ENCODE assay signal across 8 cellular contexts in genomic region chr13:94595006-94595942, GRCh38. TPM values are rescaled to one million over a fixed set of nuclear protein-coding genes. Genes with fewer than 3 reads are reported as not detected.
DNase-seq lines count a peak whose midpoint lies in the region; ATAC-seq and TF ChIP-seq lines count a peak whose summit lies in the region.

No MANE protein-coding gene starts in this region.

- 12% methylated on average over 16 of the region's 16 CpGs for WGBS in smooth muscle cell (ENCODE audit: low lambda C conversion rate)

- peak overlapping the region; percentile 93 for H3K4me3 ChIP-seq in AG04449 (ENCODE audit: low read depth, low read length)
- H3K4me3 ChIP-seq in PC-3 (ENCODE audit: low read length): peak overlapping the region; percentile 94
- H3K4me3 ChIP-seq in iPS-11a (ENCODE audit: low read depth, low read length): peak overlapping the region; percentile 99
- H3K4me3 ChIP-seq in smooth muscle cell: peak overlapping the region; percentile 74

- H3K9me3 ChIP-seq in PC-3 (ENCODE audit: low read length) (no peaks in the 10 kb centered on the region), smooth muscle cell (replicated peaks; ENCODE audit: low read depth) (no peaks in the 10 kb centered on the region)

- H3F3A ChIP-seq in PC-3 (ENCODE audit: low read length, unreplicated experiment) (no peaks in the 10 kb centered on the region), smooth muscle cell (ENCODE audit: low read depth) (no peaks in the 10 kb centered on the region)

- H3K4me2 ChIP-seq in PC-3 (ENCODE audit: low read length) (peak overlapping the region; percentile 96), smooth muscle cell (peak overlapping the region; percentile 88)

- H3K9me2 ChIP-seq in PC-3 (replicated peaks; ENCODE audit: low read length): no peaks in the 10 kb centered on the region

- POLR2A ChIA-PET in AG04449 (lab: Yijun Ruan, JAX) (interaction anchor here (1.1 to 1.4 kb wide), 4 partner anchors 10 to 46 kb away, joined by 3 to 8 read pairs (median 4); no protein-coding TSS in a partner anchor), PC-3 (lab: Charles Lee; ENCODE audit: unreplicated experiment) (no interaction called here)

- H3K36me3 ChIP-seq in PC-3 (ENCODE audit: low read depth, low read length): peaks cover 5% of the 10 kb centered on the region; the same call in 1 of the 2 replicates
- peaks cover 7% of the 10 kb centered on the region for H3K36me3 ChIP-seq in smooth muscle cell (ENCODE audit: low read depth)

- H3K27me3 ChIP-seq in PC-3 (ENCODE audit: low read length) (no peaks in the 10 kb centered on the region), smooth muscle cell (ENCODE audit: low read depth) (no peaks in the 10 kb centered on the region)

- DNase-seq in AG04449 (ENCODE audit: low read depth, low spot score) (no peak), PC-3 (peak; percentile 12), amniotic epithelial cell (ENCODE audit: low read depth) (peak; percentile 20), smooth muscle cell (lab: John Stamatoyannopoulos, UW; ENCODE audit: unreplicated experiment) (no peak), HPDE6-E6E7 (ENCODE audit: extremely low spot score) (no peak)

- H3K27ac ChIP-seq in PC-3 (ENCODE audit: low read length) (peak overlapping the region; percentile 13; the same call in 1 of the 2 replicates), smooth muscle cell (ENCODE audit: low read depth) (peak overlapping the region; percentile 62)

- ATAC-seq in GM18861 (IDR thresholded peaks at IDR 0.05; ENCODE audit: unreplicated experiment) (peak; percentile 30), HG02981 (IDR thresholded peaks at IDR 0.05; ENCODE audit: unreplicated experiment) (peak; percentile 47), PC-3 (peak; percentile 67)

- CTCF ChIA-PET in AG04449 (lab: Yijun Ruan, JAX) (interaction anchor here (1.1 to 1.2 kb wide), 2 partner anchors 25 to 30 kb away, joined by 3 to 5 read pairs; no protein-coding TSS in a partner anchor), PC-3 (lab: Charles Lee) (no interaction called here)

- TF ChIP-seq CTCF in AG04449 (IDR thresholded peaks at IDR 0.05; ENCODE audit: insufficient read depth, low read length, missing control alignments): no peak
- TF ChIP-seq CTCF in PC-3 (conservative IDR thresholded peaks at IDR 0.05; ENCODE audit: low read depth, low read length): no peak
- no peak for TF ChIP-seq CTCF in smooth muscle cell (IDR thresholded peaks at IDR 0.05; ENCODE audit: borderline replicate concordance, insufficient read depth, poor library complexity, severe bottlenecking)

- H2AFZ ChIP-seq in PC-3 (ENCODE audit: low read length) (peak overlapping the region; percentile 96), smooth muscle cell (ENCODE audit: low read depth) (peak overlapping the region; percentile 67)

- BruUV-seq in PC-3 (replicated peaks; lab: Mats Ljungman, UMichigan): TSS peak; percentile 60

- H3K4me1 ChIP-seq in PC-3 (ENCODE audit: insufficient read depth, low read length) (peaks cover 19% of the 10 kb centered on the region), smooth muscle cell (ENCODE audit: low read depth) (peaks cover 11% of the 10 kb centered on the region)

- H3K79me2 ChIP-seq in PC-3 (ENCODE audit: low read length) (peaks cover 30% of the 10 kb centered on the region), smooth muscle cell (ENCODE audit: low read depth) (peaks cover 42% of the 10 kb centered on the region)

- H4K20me1 ChIP-seq in PC-3 (ENCODE audit: low read length): peaks cover 8% of the 10 kb centered on the region; the same call in 1 of the 2 replicates
- peaks cover 5% of the 10 kb centered on the region for H4K20me1 ChIP-seq in smooth muscle cell (ENCODE audit: low read depth)

- intact Hi-C loops in PC-3 (cut with micrococcal nuclease): no loop called here

- H3K9ac ChIP-seq in PC-3 (ENCODE audit: low read length) (peak overlapping the region; percentile 93), smooth muscle cell (ENCODE audit: low read depth) (peak overlapping the region; percentile 81)

RNA-seq across cellular contexts. Expression of gene TGDS, which starts 0.7 kb away (rescaled TPM):
- 8.5 and 9.0 TPM in 2 replicates for total RNA-seq in PC-3 (2014; rRNA removed)
- 16.0 and 28.7 TPM in 2 replicates for total RNA-seq in smooth muscle cell
- 9.5 and 17.1 TPM in 2 replicates for polyA plus RNA-seq in smooth muscle cell

RNA-seq across cellular contexts. Expression of gene GPR180, which starts 6.4 kb away (rescaled TPM):
- 3.9 and 5.6 TPM in 2 replicates for total RNA-seq in PC-3 (2014; rRNA removed)
- 25.0 and 30.7 TPM in 2 replicates for total RNA-seq in smooth muscle cell
- 8.9 and 10.8 TPM in 2 replicates for polyA plus RNA-seq in smooth muscle cell

Comparison
In these comparisons a context has a peak if more than half of its experiments do, and no peak if none do; other contexts are left out.
1. DNase-seq: peak in PC-3 (single experiment) and amniotic epithelial cell (single experiment); none in AG04449 (single experiment), smooth muscle cell (single experiment) and HPDE6-E6E7 (single experiment).
2. Peak in every context shown above with its lines, with median percentiles within 50 percentile points of each other: H3K4me3 ChIP-seq and ATAC-seq.